Comparison of ENCODE assay signal across 8 cellular contexts in genomic region chr12:643478-644292, GRCh38. TPM values are rescaled to one million over a fixed set of nuclear protein-coding genes. Genes with fewer than 3 reads are reported as not detected.
DNase-seq lines count a peak whose midpoint lies in the region; ATAC-seq and TF ChIP-seq lines count a peak whose summit lies in the region.

No MANE protein-coding gene starts in this region.

- H3K4me1 ChIP-seq in Caco-2 (peaks cover 20% of the 10 kb centered on the region), left ventricle myocardium inferior (peaks cover 65% of the 10 kb centered on the region), smooth muscle cell (ENCODE audit: low read depth) (no peaks in the 10 kb centered on the region)

- H2AFZ ChIP-seq in smooth muscle cell (ENCODE audit: low read depth) = peak overlapping the region; percentile 94

- intact Hi-C loops in Caco-2 (cut with micrococcal nuclease; ENCODE audit: unreplicated experiment) (loop anchor here (1.0 to 2.0 kb wide), 4 partner anchors 11 to 108 kb away; no protein-coding TSS in a partner anchor), left ventricle myocardium inferior (cut with micrococcal nuclease) (loop anchor here (10.0 kb wide), 1 partner anchor 111 kb away; the partner anchor contains the start of gene WNK1)
- intact Hi-C loops in activated T-helper 1 cell treated with anti-CD3 and anti-CD28 coated beads, Interleukin-12 subunit alpha, Interleukin-12 subunit beta, Interleukin-2, Interleukin-4 antibody, amounts not matched to agents 30 ng/mL and 10 ng/mL and 1 ng/mL, durations not matched to agents 14 hours and 24 hours and 36 hours (cut with micrococcal nuclease) = loop anchor here (1.0 to 5.0 kb wide), 4 partner anchors 31 to 304 kb away; partner anchors contain the start of gene RAD52

- H3F3A ChIP-seq in smooth muscle cell (ENCODE audit: low read depth) = peaks cover 5% of the 10 kb centered on the region

- H3K79me2 ChIP-seq in smooth muscle cell (ENCODE audit: low read depth) = no peaks in the 10 kb centered on the region

- H3K4me1 Mint-ChIP-seq in Caco-2 (ENCODE audit: low read depth, unreplicated experiment) = peaks cover 34% of the 10 kb centered on the region
- H3K4me1 Mint-ChIP-seq in HFFc6 (ENCODE audit: low read depth) = peaks cover 33% of the 10 kb centered on the region
- peaks cover 60% of the 10 kb centered on the region for H3K4me1 Mint-ChIP-seq in activated T-helper 1 cell treated with anti-CD3 and anti-CD28 coated beads, Interleukin-12 subunit alpha, Interleukin-12 subunit beta, Interleukin-2, Interleukin-4 antibody, amounts not matched to agents 30 ng/mL and 10 ng/mL and 1 ng/mL, durations not matched to agents 14 hours and 24 hours and 36 hours (ENCODE audit: low read depth)

- no peaks in the 10 kb centered on the region for H4K20me1 ChIP-seq in smooth muscle cell (ENCODE audit: low read depth)

- CTCF ChIA-PET in Caco-2 (lab: Charles Lee) = interaction anchor here (1.3 to 2.4 kb wide), 6 partner anchors 11 to 107 kb away, joined by 3 to 16 read pairs (median 10); no protein-coding TSS in a partner anchor

- peak overlapping the region; percentile 62 for H3K27ac Mint-ChIP-seq in Caco-2 (ENCODE audit: unreplicated experiment)
- peak overlapping the region; percentile 89 for H3K27ac Mint-ChIP-seq in HFFc6
- H3K27ac Mint-ChIP-seq in activated T-helper 1 cell treated with anti-CD3 and anti-CD28 coated beads, Interleukin-12 subunit alpha, Interleukin-12 subunit beta, Interleukin-2, Interleukin-4 antibody, amounts not matched to agents 30 ng/mL and 10 ng/mL and 1 ng/mL, durations not matched to agents 14 hours and 24 hours and 36 hours = peak overlapping the region; percentile 95

- H3K4me3 Mint-ChIP-seq in Caco-2 (ENCODE audit: unreplicated experiment) = peak overlapping the region; percentile 78
- peak overlapping the region; percentile 60; the same call in 1 of the 2 replicates for H3K4me3 Mint-ChIP-seq in HFFc6
- peak overlapping the region; percentile 84 for H3K4me3 Mint-ChIP-seq in activated T-helper 1 cell treated with anti-CD3 and anti-CD28 coated beads, Interleukin-12 subunit alpha, Interleukin-12 subunit beta, Interleukin-2, Interleukin-4 antibody, amounts not matched to agents 30 ng/mL and 10 ng/mL and 1 ng/mL, durations not matched to agents 14 hours and 24 hours and 36 hours

- peaks cover 8% of the 10 kb centered on the region for H3K36me3 Mint-ChIP-seq in Caco-2 (ENCODE audit: insufficient read depth, unreplicated experiment)
- H3K36me3 Mint-ChIP-seq in HFFc6 (ENCODE audit: low read depth) = no peaks in the 10 kb centered on the region
- peaks cover 9% of the 10 kb centered on the region for H3K36me3 Mint-ChIP-seq in activated T-helper 1 cell treated with anti-CD3 and anti-CD28 coated beads, Interleukin-12 subunit alpha, Interleukin-12 subunit beta, Interleukin-2, Interleukin-4 antibody, amounts not matched to agents 30 ng/mL and 10 ng/mL and 1 ng/mL, durations not matched to agents 14 hours and 24 hours and 36 hours (ENCODE audit: low read depth)

- H3K36me3 ChIP-seq in Caco-2 (ENCODE audit: control insufficient read depth, insufficient read depth, low read length) (no peaks in the 10 kb centered on the region; the same call in 1 of the 2 replicates), left ventricle myocardium inferior (no peaks in the 10 kb centered on the region), smooth muscle cell (ENCODE audit: low read depth) (no peaks in the 10 kb centered on the region)

- DNase-seq in Caco-2 = peak in 1 of 2 experiments; percentile 54
- no peak for DNase-seq in HFFc6
- DNase-seq in activated T-helper 1 cell treated with anti-CD3 and anti-CD28 coated beads, Interleukin-12 subunit alpha, Interleukin-12 subunit beta, Interleukin-2, Interleukin-4 antibody, amounts not matched to agents 30 ng/mL and 10 ng/mL and 1 ng/mL, durations not matched to agents 14 hours and 24 hours and 36 hours (ENCODE audit: low spot score) = no peak
- peak; percentile 53 for DNase-seq in left ventricle myocardium inferior
- no peak for DNase-seq in smooth muscle cell (lab: John Stamatoyannopoulos, UW; ENCODE audit: unreplicated experiment)
- DNase-seq in NCI-H774 (lab: John Stamatoyannopoulos, UW) = no peak
- no peak for DNase-seq in NCI-H82 (lab: John Stamatoyannopoulos, UW)

- POLR2A ChIA-PET in Caco-2 (lab: Charles Lee) = interaction anchor here (1.1 to 2.0 kb wide), 4 partner anchors 12 to 68 kb away, joined by 5 to 11 read pairs (median 6); no protein-coding TSS in a partner anchor

- no peaks in the 10 kb centered on the region for H3K9me3 Mint-ChIP-seq in Caco-2 (ENCODE audit: unreplicated experiment)
- H3K9me3 Mint-ChIP-seq in HFFc6 = no peaks in the 10 kb centered on the region
- no peaks in the 10 kb centered on the region for H3K9me3 Mint-ChIP-seq in activated T-helper 1 cell treated with anti-CD3 and anti-CD28 coated beads, Interleukin-12 subunit alpha, Interleukin-12 subunit beta, Interleukin-2, Interleukin-4 antibody, amounts not matched to agents 30 ng/mL and 10 ng/mL and 1 ng/mL, durations not matched to agents 14 hours and 24 hours and 36 hours

- TF ChIP-seq CTCF in Caco-2 (IDR thresholded peaks at IDR 0.05; ENCODE audit: insufficient read depth in 1 of 2, low read depth in 1 of 2, low read length in 1 of 2, severe bottlenecking in 1 of 2, unreplicated experiment in 1 of 2) (peak in 1 of 2 experiments; percentile 31), HFFc6 (IDR thresholded peaks at IDR 0.05) (no peak), left ventricle myocardium inferior (IDR thresholded peaks at IDR 0.05; ENCODE audit: borderline replicate concordance) (no peak), smooth muscle cell (IDR thresholded peaks at IDR 0.05; ENCODE audit: borderline replicate concordance, insufficient read depth, poor library complexity, severe bottlenecking) (no peak)

- 54% methylated on average over 32 of the region's 32 CpGs for WGBS in smooth muscle cell (ENCODE audit: low lambda C conversion rate)

- H3K27me3 Mint-ChIP-seq in Caco-2 (ENCODE audit: insufficient read depth, unreplicated experiment) (no peaks in the 10 kb centered on the region), HFFc6 (ENCODE audit: insufficient read depth) (no peaks in the 10 kb centered on the region; the same call in 1 of the 2 replicates)
- H3K27me3 Mint-ChIP-seq in activated T-helper 1 cell treated with anti-CD3 and anti-CD28 coated beads, Interleukin-12 subunit alpha, Interleukin-12 subunit beta, Interleukin-2, Interleukin-4 antibody, amounts not matched to agents 30 ng/mL and 10 ng/mL and 1 ng/mL, durations not matched to agents 14 hours and 24 hours and 36 hours (ENCODE audit: insufficient read depth) = no peaks in the 10 kb centered on the region

- H3K4me2 ChIP-seq in smooth muscle cell = peak overlapping the region; percentile 80

- H3K27me3 ChIP-seq in Caco-2 (replicated peaks; ENCODE audit: control insufficient read depth, insufficient read depth, low read length) = no peaks in the 10 kb centered on the region
- H3K27me3 ChIP-seq in left ventricle myocardium inferior (ENCODE audit: low read depth) = no peaks in the 10 kb centered on the region
- H3K27me3 ChIP-seq in smooth muscle cell (ENCODE audit: low read depth) = no peaks in the 10 kb centered on the region

- no peak for ATAC-seq in GM18870 (IDR thresholded peaks at IDR 0.05; ENCODE audit: unreplicated experiment)

- H3K4me3 ChIP-seq in Caco-2 (ENCODE audit: low read depth, low read length) (peak overlapping the region; percentile 56), left ventricle myocardium inferior (peak overlapping the region; percentile 79), smooth muscle cell (peak overlapping the region; percentile 58)

- TSS peak; percentile 41 for BruUV-seq in Caco-2 (replicated peaks; lab: Mats Ljungman, UMichigan)

- H3K9me3 ChIP-seq in Caco-2 = no peaks in the 10 kb centered on the region
- no peaks in the 10 kb centered on the region for H3K9me3 ChIP-seq in left ventricle myocardium inferior (replicated peaks)
- no peaks in the 10 kb centered on the region for H3K9me3 ChIP-seq in smooth muscle cell (replicated peaks; ENCODE audit: low read depth)

- peak overlapping the region; percentile 62 for H3K9ac ChIP-seq in smooth muscle cell (ENCODE audit: low read depth)

- peak overlapping the region; percentile 100 for H3K27ac ChIP-seq in left ventricle myocardium inferior (replicated peaks)
- peak overlapping the region; percentile 73 for H3K27ac ChIP-seq in smooth muscle cell (ENCODE audit: low read depth)

RNA-seq across cellular contexts. Expression of gene NINJ2, which starts 19.6 kb away (rescaled TPM):
- 6.5 and 7.0 TPM in 2 replicates for total RNA-seq in Caco-2 (2022)
- not detected for total RNA-seq in HFFc6 (2021; fragmentation: NEBNext Ultra II Directional; extraction: Animal tissue kit (Norgen Biotek cat#: 25700))
- 4.8 and 6.8 TPM in 2 replicates for total RNA-seq in activated T-helper 1 cell treated with anti-CD3 and anti-CD28 coated beads, Interleukin-12 subunit alpha, Interleukin-12 subunit beta, Interleukin-2, Interleukin-4 antibody, amounts not matched to agents 30 ng/mL and 10 ng/mL and 1 ng/mL, durations not matched to agents 14 hours and 24 hours and 36 hours
- 4.6 TPM for total RNA-seq in left ventricle myocardium inferior
- 0.45 and 12.1 TPM in 2 replicates for total RNA-seq in smooth muscle cell
- polyA plus RNA-seq in smooth muscle cell = 4.2 and 4.6 TPM in 2 replicates
